In the genomic region with DNA sequence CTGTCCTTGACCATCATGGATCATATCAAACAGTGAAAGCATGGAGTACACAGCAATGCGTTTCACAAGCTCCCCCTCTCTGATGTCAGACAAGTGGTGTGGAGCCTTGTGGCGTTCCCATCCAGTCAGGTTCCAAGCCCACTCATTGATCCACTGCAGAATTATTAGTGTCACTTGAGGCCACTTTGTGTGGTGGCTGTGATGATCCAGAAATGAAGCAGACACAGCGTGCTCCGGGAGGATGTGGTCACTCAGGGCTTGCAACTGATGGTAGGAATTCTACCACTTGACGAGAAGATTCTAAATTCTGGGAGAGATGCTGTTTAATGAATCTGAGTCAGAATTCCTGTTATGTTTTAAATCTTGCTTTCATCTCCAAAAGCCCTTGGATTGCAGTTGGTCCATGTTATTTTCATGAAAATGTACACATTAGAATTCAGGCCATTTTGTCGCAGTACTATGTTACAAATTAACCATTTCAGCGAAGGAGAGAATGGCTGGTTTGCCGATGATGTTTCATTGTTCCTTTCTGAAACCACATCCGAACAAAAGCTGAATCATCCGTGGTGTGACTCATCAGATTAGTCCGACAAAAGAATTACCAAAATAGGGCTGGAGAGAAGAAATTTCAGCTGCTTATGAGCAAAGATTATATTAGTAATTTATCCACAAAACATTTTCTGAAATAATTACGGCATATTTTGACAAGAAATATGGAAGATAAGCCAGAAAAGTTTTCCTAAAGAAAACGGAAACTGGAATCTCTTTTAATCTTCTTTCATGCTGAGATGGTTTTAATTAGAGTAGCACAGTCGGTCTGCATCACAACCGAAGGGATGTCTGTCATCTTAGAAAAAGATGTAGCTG, we compare ENCODE assay signal across 10 cellular contexts. TPM values are rescaled to one million over a fixed set of nuclear protein-coding genes. Genes with fewer than 3 reads are reported as not detected.
DNase-seq lines count a peak whose midpoint lies in the region; ATAC-seq and TF ChIP-seq lines count a peak whose summit lies in the region.
"Had no signal": no experiment of that assay in that cellular context is flagged by ENCODE, and none has a peak within 500 bp of the region (broad histone marks: within the 10 kb centered on the region; RNA-seq: fewer than 3 reads in every experiment).

No MANE protein-coding gene starts in this region.

- CTCF ChIA-PET in BJ (lab: Yijun Ruan, JAX), result interaction anchor here (1.6 kb wide), 1 partner anchor 10 kb away, joined by 5 read pairs; no protein-coding TSS in a partner anchor

- no peaks in the 10 kb centered on the region for H3K36me3 ChIP-seq in BJ (ENCODE audit: control insufficient read depth, insufficient read depth, low read length)
- H3K36me3 ChIP-seq in MG63, result no peaks in the 10 kb centered on the region

- POLR2A ChIA-PET in BJ (lab: Charles Lee), result interaction anchor here (0.6 kb wide), 1 partner anchor 12 kb away, joined by 7 read pairs; no protein-coding TSS in a partner anchor

- DNase-seq in BJ (ENCODE audit: low read depth), result no peak
- DNase-seq in MG63, result peak; percentile 39
- peak; percentile 92 for DNase-seq in astrocyte of the spinal cord (ENCODE audit: low read depth, low spot score)
- peak; percentile 75 to 90 for DNase-seq in lung microvascular endothelial cell (ENCODE audit: low read depth in 2 of 2)
- DNase-seq in NCI-H1436 treated with DMSO at 0.1 percent for 48 hours (lab: John Stamatoyannopoulos, UW), result no peak
- DNase-seq: NCI-H2081 had no signal

- no peak for TF ChIP-seq CTCF in BJ (IDR thresholded peaks at IDR 0.05; ENCODE audit: insufficient read depth, low read depth, low read length)
- no peak for TF ChIP-seq CTCF in astrocyte of the spinal cord (IDR thresholded peaks at IDR 0.05; ENCODE audit: low read depth, low read length)

- H3K9me3 ChIP-seq in MG63, result no peaks in the 10 kb centered on the region

- in situ Hi-C loops in astrocyte of the spinal cord (cut with HindIII; ENCODE audit: low sequenced_read_pairs), result no loop called here

- H3K27me3 ChIP-seq in BJ (ENCODE audit: control insufficient read depth, insufficient read depth, low read length) (no peaks in the 10 kb centered on the region), MG63 (no peaks in the 10 kb centered on the region)

- ATAC-seq in HG03139 (IDR thresholded peaks at IDR 0.05; ENCODE audit: unreplicated experiment) (no peak), HG03025 (IDR thresholded peaks at IDR 0.05; ENCODE audit: low FRiP score, unreplicated experiment) (no peak), HG03469 (IDR thresholded peaks at IDR 0.05; ENCODE audit: unreplicated experiment) (no peak)

- H3K4me3 ChIP-seq in BJ (ENCODE audit: low read depth, low read length) (peak overlapping the region; percentile 12; the same call in 1 of the 2 replicates), MG63 (no peak overlapping the region), astrocyte of the spinal cord (ENCODE audit: low read depth, low read length) (peak overlapping the region; percentile 6)

RNA-seq across cellular contexts. Expression of gene INSYN2A, which starts 48.1 kb away (rescaled TPM):
- polyA plus RNA-seq in BJ (2011; rRNA removed), result 0.04 and 0.06 TPM in 2 replicates
- 0.05 and 0.10 TPM in 2 replicates for polyA minus RNA-seq in BJ (2011; rRNA and poly(A)+ RNA removed)
- total RNA-seq in MG63 (2014; rRNA removed; shearing (Covaris generic); ENCODE audit: low replicate concordance), result not detected in 2 replicates
- total RNA-seq in lung microvascular endothelial cell, result not detected in 2 replicates
- total RNA-seq: activated naive CD4-positive, alpha-beta T cell treated with anti-CD3 and anti-CD28 coated beads, Interleukin-2, amount 50 U/mL, for 72 hours had no signal

Comparison
In these comparisons a context has a peak if more than half of its experiments do, and no peak if none do; other contexts are left out.
1. DNase-seq: peak in MG63 (single experiment), astrocyte of the spinal cord (single experiment) and lung microvascular endothelial cell (2 of 2); none in BJ (single experiment) and NCI-H1436 treated with DMSO at 0.1 percent for 48 hours (single experiment).